Comparison of ENCODE assay signal across 1 cellular context in the genomic region with DNA sequence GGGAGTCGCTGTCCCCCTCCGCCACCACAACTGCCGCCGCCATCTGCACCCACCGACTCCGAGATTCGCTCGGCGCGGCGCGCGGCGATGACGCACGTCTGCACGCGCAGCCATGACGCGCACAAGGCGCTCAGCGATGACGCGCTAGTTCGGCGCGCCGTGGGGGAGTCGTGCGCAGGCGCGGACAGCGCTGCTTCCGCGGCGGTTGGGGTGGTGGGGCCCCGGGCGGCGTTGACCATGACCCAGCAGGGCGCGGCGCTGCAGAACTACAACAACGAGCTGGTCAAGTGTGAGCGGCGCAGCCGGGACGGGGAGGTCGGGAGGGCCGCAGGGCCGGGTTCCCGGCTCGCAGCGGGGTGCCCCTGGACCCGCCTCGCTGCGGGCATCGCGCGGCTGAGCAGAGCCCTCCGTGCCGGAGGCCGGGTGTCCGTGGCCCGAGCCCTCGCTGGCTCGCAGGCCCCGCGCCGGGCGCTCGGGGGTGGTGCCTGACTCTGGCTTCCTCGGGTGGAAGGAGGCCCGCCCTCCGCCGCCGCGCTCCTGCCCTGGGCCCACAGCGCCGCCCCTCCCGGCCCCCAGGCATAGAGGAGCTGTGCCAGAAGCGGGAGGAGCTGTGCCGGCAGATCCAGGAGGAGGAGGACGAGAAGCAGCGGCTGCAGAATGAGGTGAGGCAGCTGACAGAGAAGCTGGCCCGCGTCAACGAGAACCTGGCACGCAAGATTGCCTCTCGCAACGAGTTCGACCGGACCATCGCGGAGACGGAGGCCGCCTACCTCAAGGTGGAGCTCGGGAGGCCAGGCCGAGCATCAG.
TF ChIP-seq lines count a peak whose summit lies in the region.

A gene with protein sequence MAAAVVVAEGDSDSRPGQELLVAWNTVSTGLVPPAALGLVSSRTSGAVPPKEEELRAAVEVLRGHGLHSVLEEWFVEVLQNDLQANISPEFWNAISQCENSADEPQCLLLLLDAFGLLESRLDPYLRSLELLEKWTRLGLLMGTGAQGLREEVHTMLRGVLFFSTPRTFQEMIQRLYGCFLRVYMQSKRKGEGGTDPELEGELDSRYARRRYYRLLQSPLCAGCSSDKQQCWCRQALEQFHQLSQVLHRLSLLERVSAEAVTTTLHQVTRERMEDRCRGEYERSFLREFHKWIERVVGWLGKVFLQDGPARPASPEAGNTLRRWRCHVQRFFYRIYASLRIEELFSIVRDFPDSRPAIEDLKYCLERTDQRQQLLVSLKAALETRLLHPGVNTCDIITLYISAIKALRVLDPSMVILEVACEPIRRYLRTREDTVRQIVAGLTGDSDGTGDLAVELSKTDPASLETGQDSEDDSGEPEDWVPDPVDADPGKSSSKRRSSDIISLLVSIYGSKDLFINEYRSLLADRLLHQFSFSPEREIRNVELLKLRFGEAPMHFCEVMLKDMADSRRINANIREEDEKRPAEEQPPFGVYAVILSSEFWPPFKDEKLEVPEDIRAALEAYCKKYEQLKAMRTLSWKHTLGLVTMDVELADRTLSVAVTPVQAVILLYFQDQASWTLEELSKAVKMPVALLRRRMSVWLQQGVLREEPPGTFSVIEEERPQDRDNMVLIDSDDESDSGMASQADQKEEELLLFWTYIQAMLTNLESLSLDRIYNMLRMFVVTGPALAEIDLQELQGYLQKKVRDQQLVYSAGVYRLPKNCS (minus strand): TSS at position 71 of the 807 bp plus-strand sequence. CDS start 28 bp downstream, at position 43.
A gene with protein sequence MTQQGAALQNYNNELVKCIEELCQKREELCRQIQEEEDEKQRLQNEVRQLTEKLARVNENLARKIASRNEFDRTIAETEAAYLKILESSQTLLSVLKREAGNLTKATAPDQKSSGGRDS (plus strand): TSS at position 187 of the 807 bp plus-strand sequence. CDS start 51 bp downstream, at position 238.

TF ChIP-seq in HEK293, 187 proteins besides CTCF, POLR2A, EP300 and RAD21 (continued from another document):
- TF ChIP-seq, protein P1, sequence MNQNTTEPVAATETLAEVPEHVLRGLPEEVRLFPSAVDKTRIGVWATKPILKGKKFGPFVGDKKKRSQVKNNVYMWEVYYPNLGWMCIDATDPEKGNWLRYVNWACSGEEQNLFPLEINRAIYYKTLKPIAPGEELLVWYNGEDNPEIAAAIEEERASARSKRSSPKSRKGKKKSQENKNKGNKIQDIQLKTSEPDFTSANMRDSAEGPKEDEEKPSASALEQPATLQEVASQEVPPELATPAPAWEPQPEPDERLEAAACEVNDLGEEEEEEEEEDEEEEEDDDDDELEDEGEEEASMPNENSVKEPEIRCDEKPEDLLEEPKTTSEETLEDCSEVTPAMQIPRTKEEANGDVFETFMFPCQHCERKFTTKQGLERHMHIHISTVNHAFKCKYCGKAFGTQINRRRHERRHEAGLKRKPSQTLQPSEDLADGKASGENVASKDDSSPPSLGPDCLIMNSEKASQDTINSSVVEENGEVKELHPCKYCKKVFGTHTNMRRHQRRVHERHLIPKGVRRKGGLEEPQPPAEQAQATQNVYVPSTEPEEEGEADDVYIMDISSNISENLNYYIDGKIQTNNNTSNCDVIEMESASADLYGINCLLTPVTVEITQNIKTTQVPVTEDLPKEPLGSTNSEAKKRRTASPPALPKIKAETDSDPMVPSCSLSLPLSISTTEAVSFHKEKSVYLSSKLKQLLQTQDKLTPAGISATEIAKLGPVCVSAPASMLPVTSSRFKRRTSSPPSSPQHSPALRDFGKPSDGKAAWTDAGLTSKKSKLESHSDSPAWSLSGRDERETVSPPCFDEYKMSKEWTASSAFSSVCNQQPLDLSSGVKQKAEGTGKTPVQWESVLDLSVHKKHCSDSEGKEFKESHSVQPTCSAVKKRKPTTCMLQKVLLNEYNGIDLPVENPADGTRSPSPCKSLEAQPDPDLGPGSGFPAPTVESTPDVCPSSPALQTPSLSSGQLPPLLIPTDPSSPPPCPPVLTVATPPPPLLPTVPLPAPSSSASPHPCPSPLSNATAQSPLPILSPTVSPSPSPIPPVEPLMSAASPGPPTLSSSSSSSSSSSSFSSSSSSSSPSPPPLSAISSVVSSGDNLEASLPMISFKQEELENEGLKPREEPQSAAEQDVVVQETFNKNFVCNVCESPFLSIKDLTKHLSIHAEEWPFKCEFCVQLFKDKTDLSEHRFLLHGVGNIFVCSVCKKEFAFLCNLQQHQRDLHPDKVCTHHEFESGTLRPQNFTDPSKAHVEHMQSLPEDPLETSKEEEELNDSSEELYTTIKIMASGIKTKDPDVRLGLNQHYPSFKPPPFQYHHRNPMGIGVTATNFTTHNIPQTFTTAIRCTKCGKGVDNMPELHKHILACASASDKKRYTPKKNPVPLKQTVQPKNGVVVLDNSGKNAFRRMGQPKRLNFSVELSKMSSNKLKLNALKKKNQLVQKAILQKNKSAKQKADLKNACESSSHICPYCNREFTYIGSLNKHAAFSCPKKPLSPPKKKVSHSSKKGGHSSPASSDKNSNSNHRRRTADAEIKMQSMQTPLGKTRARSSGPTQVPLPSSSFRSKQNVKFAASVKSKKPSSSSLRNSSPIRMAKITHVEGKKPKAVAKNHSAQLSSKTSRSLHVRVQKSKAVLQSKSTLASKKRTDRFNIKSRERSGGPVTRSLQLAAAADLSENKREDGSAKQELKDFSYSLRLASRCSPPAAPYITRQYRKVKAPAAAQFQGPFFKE (tag by site-specific recombination; IDR thresholded peaks at IDR 0.05; ENCODE audit: borderline replicate concordance) = no peak
- TF ChIP-seq ZNF843 (tag by site-specific recombination; IDR thresholded peaks at IDR 0.05) (peak; percentile 78), ZNF121 (tag by site-specific recombination; IDR thresholded peaks at IDR 0.05) (no peak), ZNF473 (tag by site-specific recombination; IDR thresholded peaks at IDR 0.05) (no peak), OVOL3 (tag by site-specific recombination; IDR thresholded peaks at IDR 0.05) (0 out of 2 replicates have a peak, but pooled peaks have one; percentile 9), ZNF530 (tag by site-specific recombination; IDR thresholded peaks at IDR 0.05; ENCODE audit: low read depth) (no peak), ZNF350 (tag by site-specific recombination; IDR thresholded peaks at IDR 0.05) (no peak)
TF ChIP-seq in HEK293: peak in this region for 64.
